In the genomic region with DNA sequence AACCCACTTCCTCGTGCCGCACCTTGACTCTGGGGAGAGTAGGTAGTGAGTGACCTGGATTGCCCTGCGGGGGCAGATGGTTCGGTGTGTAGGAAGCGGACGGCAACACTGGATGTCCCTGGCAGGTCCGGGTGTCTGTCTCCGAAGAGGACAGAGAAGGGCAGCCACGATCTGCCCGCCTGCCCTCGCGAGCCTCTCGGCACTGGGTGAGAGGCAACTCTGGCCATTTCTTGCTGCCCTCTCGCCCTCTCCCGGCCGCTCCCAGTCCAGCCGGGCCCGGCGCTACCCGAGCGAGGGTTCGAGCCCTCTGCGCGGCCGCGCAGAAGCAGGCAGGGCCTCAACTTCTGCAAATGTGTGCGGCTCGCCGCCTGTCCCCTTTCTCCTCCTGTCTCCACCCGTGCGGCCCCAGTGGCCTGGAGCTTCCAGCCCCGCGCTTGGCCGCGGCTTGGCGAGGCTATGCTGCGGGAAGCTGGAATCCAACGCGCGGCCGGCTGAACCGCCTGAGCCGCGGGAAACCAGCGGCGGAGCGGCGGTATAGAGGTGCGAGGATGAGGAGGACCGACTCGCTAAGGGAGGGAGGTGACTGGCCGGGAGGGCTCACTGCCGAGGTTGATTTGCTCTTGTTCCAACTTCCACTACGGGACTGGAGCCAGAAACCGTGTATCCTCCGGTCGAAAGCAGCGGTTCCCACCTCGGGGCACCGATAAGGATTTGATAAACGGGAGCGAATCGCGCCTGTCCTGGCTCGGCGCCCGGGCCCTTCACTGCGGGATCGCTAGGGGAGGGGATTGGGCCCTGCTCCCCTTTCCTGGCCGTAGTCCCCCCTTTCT, we compare ENCODE assay signal across 8 cellular contexts. TPM values are rescaled to one million over a fixed set of nuclear protein-coding genes. Genes with fewer than 3 reads are reported as not detected.
A peak's percentile ranks its signal among the peaks of the same experiment; 100 is the strongest.
DNase-seq lines count a peak whose midpoint lies in the region; ATAC-seq, FAIRE-seq and TF ChIP-seq lines count a peak whose summit lies in the region.

No MANE protein-coding gene starts in this region.

- H3K27me3 Mint-ChIP-seq in T-cell, result peaks cover 35 to 52% of the 10 kb centered on the region in 2 donors

- FAIRE-seq in GM19239 (lab: Jason Lieb, UNC), result no peak

- H3K36me3 ChIP-seq in kidney epithelial cell (ENCODE audit: control insufficient read depth, insufficient read depth, low read length), result no peaks in the 10 kb centered on the region

- in situ Hi-C loops in ACHN (cut with HindIII; ENCODE audit: low pct_ligation_motif_present, low pct_unique_long_range_greater_than_20kb, low sequenced_read_pairs), result no loop called here

- POLR2A ChIA-PET in T-cell (lab: Charles Lee), result no interaction called here

- peak; percentile 38 for TF ChIP-seq CTCF in kidney epithelial cell (IDR thresholded peaks at IDR 0.05; ENCODE audit: insufficient read depth, low read length, poor library complexity, severe bottlenecking)

- H3K27ac Mint-ChIP-seq in T-cell, result no peak overlapping the region

- H3K4me3 ChIP-seq in kidney epithelial cell (ENCODE audit: low read depth, low read length), result peak overlapping the region; percentile 56

- H3K4me1 Mint-ChIP-seq in T-cell, result peaks cover 30 to 39% (median 38%) of the 10 kb centered on the region in 3 donors

- peak overlapping the region; percentile 88 to 91 (median 89) for H3K4me3 Mint-ChIP-seq in T-cell

- DNase-seq in ACHN, result peak; percentile 64
- peak; percentile 47 for DNase-seq in GM19239 (ENCODE audit: insufficient read length, low spot score)
- DNase-seq in T-cell, result peak in 12 of 34 experiments; percentile 1 to 25 (median 20)
- DNase-seq in cerebellar cortex (ENCODE audit: low spot score), result peak; percentile 13
- no peak for DNase-seq in kidney epithelial cell (ENCODE audit: low read depth)
- peak; percentile 21 for DNase-seq in stimulated activated CD4-positive, alpha-beta T cell treated with anti-CD3 and anti-CD28 coated beads, Interleukin-4, amount 100 ng/mL, for 1 hour

- no peak for ATAC-seq in T-cell (replicated peaks in 1 of 4)
- no peak for ATAC-seq in GM18861 (IDR thresholded peaks at IDR 0.05; ENCODE audit: unreplicated experiment)
- no peak for ATAC-seq in GM19035 (IDR thresholded peaks at IDR 0.05; ENCODE audit: unreplicated experiment)

- H3K9me3 Mint-ChIP-seq in T-cell, result no peaks in the 10 kb centered on the region

- H3K27me3 ChIP-seq in kidney epithelial cell (ENCODE audit: control insufficient read depth, insufficient read depth, low read length), result peaks cover 32% of the 10 kb centered on the region

- no peaks in the 10 kb centered on the region for H3K36me3 Mint-ChIP-seq in T-cell

- CTCF ChIA-PET in T-cell (lab: Charles Lee), result no interaction called here

RNA-seq across cellular contexts. Expression of a gene that starts 1.5 kb away (rescaled TPM):
- total RNA-seq in T-cell, result 1 to 10 TPM; 1.0 to 4.0 (median 3.0) TPM
- 94.3 and 134 TPM in 2 replicates for total RNA-seq in kidney epithelial cell

Comparison
In these comparisons a context has a peak if more than half of its experiments do, and no peak if none do; other contexts are left out.
1. RNA of a gene that starts 1.5 kb away (total RNA-seq): 94.3 to 134 TPM in kidney epithelial cell; 1.0 to 4.0 TPM in T-cell; every median in the first group is over 10 times any median in the second.